ENCODE assay signal across 8 cellular contexts in genomic region chr3:51940648-51941421, GRCh38. TPM values are rescaled to one million over a fixed set of nuclear protein-coding genes. Genes with fewer than 3 reads are reported as not detected.
DNase-seq lines count a peak whose midpoint lies in the region; ATAC-seq and TF ChIP-seq lines count a peak whose summit lies in the region.

No MANE protein-coding gene starts in this region.

- CTCF ChIA-PET in activated CD8-positive, alpha-beta T cell treated with anti-CD3 and anti-CD28 coated beads for 36 hours (lab: Charles Lee): interaction anchor here (0.8 to 3.0 kb wide), 13 partner anchors 8 to 271 kb away, joined by 3 to 37 read pairs (median 5); partner anchors contain the start of genes ABHD14A, ABHD14B, PCBP4 and RPL29

- H3K4me1 Mint-ChIP-seq in H9: peaks cover 17 to 18% of the 10 kb centered on the region in 2 experiments
- peaks cover 28% of the 10 kb centered on the region for H3K4me1 Mint-ChIP-seq in activated CD8-positive, alpha-beta T cell treated with anti-CD3 and anti-CD28 coated beads for 36 hours (ENCODE audit: low read depth)
- H3K4me1 Mint-ChIP-seq in stimulated activated memory B cell treated with anti-CD40 and anti-IgM and Interleukin-4, amounts not matched to agents 10 μg/mL and 1 μg/mL and 100 μg/mL, for 72 hours: peaks cover 42% of the 10 kb centered on the region

- H3K4ac ChIP-seq in H9 (ENCODE audit: low read depth, low read length): no peak overlapping the region

- no peak overlapping the region for H2AK5ac ChIP-seq in H9 (ENCODE audit: insufficient read length, low read length)

- no peak overlapping the region for H3K14ac ChIP-seq in H9 (ENCODE audit: insufficient read depth, low read length)

- H2BK12ac ChIP-seq in H9 (ENCODE audit: insufficient read length, low read depth, low read length): no peak overlapping the region

- H3K4me3 ChIP-seq in iPS-11a (ENCODE audit: low read depth, low read length): peak overlapping the region; percentile 89

- ATAC-seq in activated CD8-positive, alpha-beta T cell treated with anti-CD3 and anti-CD28 coated beads for 36 hours: no peak
- no peak for ATAC-seq in stimulated activated memory B cell treated with anti-CD40 and anti-IgM and Interleukin-4, amounts not matched to agents 10 μg/mL and 1 μg/mL and 100 μg/mL, for 72 hours
- no peak for ATAC-seq in GM18502 (IDR thresholded peaks at IDR 0.05; ENCODE audit: poor library complexity, unreplicated experiment)

- no peak for TF ChIP-seq CTCF in H9 (conservative IDR thresholded peaks at IDR 0.05)
- TF ChIP-seq CTCF in activated CD8-positive, alpha-beta T cell treated with anti-CD3 and anti-CD28 coated beads for 36 hours (IDR thresholded peaks at IDR 0.05): no peak

- no peaks in the 10 kb centered on the region; a peak in 1 of 5 replicates for H3K9me3 Mint-ChIP-seq in H9
- H3K9me3 Mint-ChIP-seq in activated CD8-positive, alpha-beta T cell treated with anti-CD3 and anti-CD28 coated beads for 36 hours: no peaks in the 10 kb centered on the region
- H3K9me3 Mint-ChIP-seq in stimulated activated memory B cell treated with anti-CD40 and anti-IgM and Interleukin-4, amounts not matched to agents 10 μg/mL and 1 μg/mL and 100 μg/mL, for 72 hours: no peaks in the 10 kb centered on the region

- no peaks in the 10 kb centered on the region for H3K9me3 ChIP-seq in H9 (ENCODE audit: control insufficient read depth, low read depth, low read length)

- no peak overlapping the region for H3K23ac ChIP-seq in H9 (ENCODE audit: insufficient read length, low read depth, low read length)

- 0 out of 2 replicates have a peak, but pooled peaks cover 2% of the 10 kb centered on the region for H3K4me1 ChIP-seq in H9 (ENCODE audit: insufficient read depth, low read length)

- WGBS in H9 (ENCODE audit: extremely low coverage, insufficient read length, low lambda C conversion rate): 100% methylated on average over 1 of the region's 11 CpGs

- POLR2A ChIA-PET in activated CD8-positive, alpha-beta T cell treated with anti-CD3 and anti-CD28 coated beads for 36 hours (lab: Charles Lee): interaction anchor here (0.6 to 2.6 kb wide), 8 partner anchors 7 to 115 kb away, joined by 3 to 17 read pairs (median 4); partner anchors contain the start of genes ACY1, DUSP7 and RPL29

- H3K9ac ChIP-seq in H9 (ENCODE audit: extremely low read depth, insufficient read length, low read length): peak overlapping the region; percentile 65

- peaks cover 10% of the 10 kb centered on the region for H3K79me2 ChIP-seq in H9 (ENCODE audit: insufficient read depth, low read length)

- H4K5ac ChIP-seq in H9 (ENCODE audit: insufficient read length, low read depth, low read length): no peak overlapping the region

- DNase-seq in H9 (no peak), DMS114 treated with DMSO at 0.1 percent for 48 hours (lab: John Stamatoyannopoulos, UW; ENCODE audit: unreplicated experiment) (no peak), DMS 273 treated with DMSO at 0.1 percent for 48 hours (lab: John Stamatoyannopoulos, UW) (no peak)
- no peak for DNase-seq in activated CD8-positive, alpha-beta T cell treated with anti-CD3 and anti-CD28 coated beads for 36 hours
- no peak for DNase-seq in activated CD4-positive, alpha-beta T cell treated with anti-CD3 and anti-CD28 coated beads, Interleukin-2, amount 50 U/mL, for 4 hours

- H2BK5ac ChIP-seq in H9 (ENCODE audit: insufficient read length, low read length): no peak overlapping the region

- peak overlapping the region; percentile 87 for H3K4me2 ChIP-seq in H9 (ENCODE audit: insufficient read depth, insufficient read length, low read length)

- peaks cover 14% of the 10 kb centered on the region for H3K79me1 ChIP-seq in H9 (ENCODE audit: insufficient read depth, low read depth, low read length, poor library complexity, severe bottlenecking)

- H3T11ph ChIP-seq in H9 (ENCODE audit: low read length): no peak overlapping the region

- H3K23me2 ChIP-seq in H9 (ENCODE audit: insufficient read length, low read depth, low read length, poor library complexity, severe bottlenecking): peaks cover 16% of the 10 kb centered on the region

- H2AFZ ChIP-seq in H9 (ENCODE audit: low read length): no peak overlapping the region

- no peak overlapping the region for H4K91ac ChIP-seq in H9 (ENCODE audit: insufficient read length, low read depth, low read length)

- H3K27me3 ChIP-seq in H9 (ENCODE audit: insufficient read depth, low read length): no peaks in the 10 kb centered on the region

- no peak overlapping the region for H2BK20ac ChIP-seq in H9 (ENCODE audit: low read depth, low read length, poor library complexity, severe bottlenecking)

- H3K4me3 Mint-ChIP-seq in H9: peak overlapping the region; percentile 87 to 93
- H3K4me3 Mint-ChIP-seq in activated CD8-positive, alpha-beta T cell treated with anti-CD3 and anti-CD28 coated beads for 36 hours: peak overlapping the region; percentile 83
- peak overlapping the region; percentile 91 for H3K4me3 Mint-ChIP-seq in stimulated activated memory B cell treated with anti-CD40 and anti-IgM and Interleukin-4, amounts not matched to agents 10 μg/mL and 1 μg/mL and 100 μg/mL, for 72 hours

- H3K18ac ChIP-seq in H9 (ENCODE audit: insufficient read length, low read depth, low read length): no peak overlapping the region

- H3K27ac ChIP-seq in H9 (ENCODE audit: insufficient read length, low read depth, low read length): no peak overlapping the region

- intact Hi-C loops in activated CD8-positive, alpha-beta T cell treated with anti-CD3 and anti-CD28 coated beads for 36 hours (cut with micrococcal nuclease): loop anchor here (5.0 kb wide), 1 partner anchor 41 kb away; the partner anchor contains the start of gene ACY1

- peaks cover 32% of the 10 kb centered on the region for H3K27me3 Mint-ChIP-seq in H9 (ENCODE audit: low read depth)
- no peaks in the 10 kb centered on the region for H3K27me3 Mint-ChIP-seq in activated CD8-positive, alpha-beta T cell treated with anti-CD3 and anti-CD28 coated beads for 36 hours
- H3K27me3 Mint-ChIP-seq in stimulated activated memory B cell treated with anti-CD40 and anti-IgM and Interleukin-4, amounts not matched to agents 10 μg/mL and 1 μg/mL and 100 μg/mL, for 72 hours: no peaks in the 10 kb centered on the region

- H2BK120ac ChIP-seq in H9 (ENCODE audit: low read depth, low read length, poor library complexity, severe bottlenecking): no peak overlapping the region

- peak overlapping the region; percentile 17 to 71 (median 19); a peak in 3 of 7 replicates for H3K27ac Mint-ChIP-seq in H9
- peak overlapping the region; percentile 86 for H3K27ac Mint-ChIP-seq in activated CD8-positive, alpha-beta T cell treated with anti-CD3 and anti-CD28 coated beads for 36 hours
- H3K27ac Mint-ChIP-seq in stimulated activated memory B cell treated with anti-CD40 and anti-IgM and Interleukin-4, amounts not matched to agents 10 μg/mL and 1 μg/mL and 100 μg/mL, for 72 hours: peak overlapping the region; percentile 88

- H3K56ac ChIP-seq in H9 (ENCODE audit: insufficient read length, low read depth, low read length): no peak overlapping the region

- no peak overlapping the region for H2BK15ac ChIP-seq in H9 (ENCODE audit: low read depth, low read length)

- no peak overlapping the region for H4K8ac ChIP-seq in H9 (replicated peaks; ENCODE audit: insufficient read length, low read depth, low read length)

- peaks cover 32 to 46% (median 44%) of the 10 kb centered on the region in 3 experiments; a peak in 6 of 7 replicates for H3K36me3 Mint-ChIP-seq in H9 (ENCODE audit: insufficient read depth in 1 of 3, low read depth in 3 of 3)
- H3K36me3 Mint-ChIP-seq in activated CD8-positive, alpha-beta T cell treated with anti-CD3 and anti-CD28 coated beads for 36 hours (ENCODE audit: low read depth): peaks cover 32% of the 10 kb centered on the region
- H3K36me3 Mint-ChIP-seq in stimulated activated memory B cell treated with anti-CD40 and anti-IgM and Interleukin-4, amounts not matched to agents 10 μg/mL and 1 μg/mL and 100 μg/mL, for 72 hours: peaks cover 51% of the 10 kb centered on the region

- H4K20me1 ChIP-seq in H9 (ENCODE audit: control insufficient read depth, insufficient read depth, insufficient read length): no peaks in the 10 kb centered on the region

RNA-seq across cellular contexts. Expression of gene RRP9, which starts 0.9 kb away (rescaled TPM):
- total RNA-seq in H9 (2021): 64.0 and 67.1 TPM in 2 replicates
- total RNA-seq in activated CD8-positive, alpha-beta T cell treated with anti-CD3 and anti-CD28 coated beads for 36 hours: 10 to 100 TPM; 40.0 to 40.7 TPM

RNA-seq across cellular contexts. Expression of gene PARP3, which starts 1.3 kb away (rescaled TPM):
- total RNA-seq in H9 (2021): 1.3 and 2.1 TPM in 2 replicates
- total RNA-seq in activated CD8-positive, alpha-beta T cell treated with anti-CD3 and anti-CD28 coated beads for 36 hours: 10 to 100 TPM; 11.5 to 12.7 TPM

RNA-seq across cellular contexts. Expression of gene GPR62, which starts 14.3 kb away (rescaled TPM):
- 0.13 and 0.33 TPM in 2 replicates for total RNA-seq in H9 (2021)
- total RNA-seq in activated CD8-positive, alpha-beta T cell treated with anti-CD3 and anti-CD28 coated beads for 36 hours: not detected

RNA-seq across cellular contexts. Expression of gene PCBP4, which starts 26.4 kb away (rescaled TPM):
- 20.9 and 24.6 TPM in 2 replicates for total RNA-seq in H9 (2021)
- total RNA-seq in activated CD8-positive, alpha-beta T cell treated with anti-CD3 and anti-CD28 coated beads for 36 hours: 1 to 10 TPM; 8.4 to 9.6 TPM

RNA-seq across cellular contexts. Expression of gene ABHD14B, which starts 33.0 kb away (rescaled TPM):
- total RNA-seq in H9 (2021): 7.4 and 8.4 TPM in 2 replicates
- total RNA-seq in activated CD8-positive, alpha-beta T cell treated with anti-CD3 and anti-CD28 coated beads for 36 hours: 10 to 100 TPM; 70.7 to 73.6 TPM

Comparison
In these comparisons a context has a peak if more than half of its experiments do, and no peak if none do; other contexts are left out.
1. H3K27ac Mint-ChIP-seq: peak in every context shown above with its lines; median percentile 88 in stimulated activated memory B cell treated with anti-CD40 and anti-IgM and Interleukin-4, amounts not matched to agents 10 μg/mL and 1 μg/mL and 100 μg/mL, for 72 hours; 86 in activated CD8-positive, alpha-beta T cell treated with anti-CD3 and anti-CD28 coated beads for 36 hours; 19 in H9.